9 cellular contexts compared by ENCODE assay signal in genomic region chr10:103053659-103054581, GRCh38.
DNase-seq lines count a peak whose midpoint lies in the region; ATAC-seq and TF ChIP-seq lines count a peak whose summit lies in the region.
"Had no signal": no experiment of that assay in that cellular context is flagged by ENCODE, and none has a peak within 500 bp of the region (broad histone marks: within the 10 kb centered on the region; RNA-seq: fewer than 3 reads in every experiment).

No MANE protein-coding gene starts in this region.

- no peak overlapping the region for H4K8ac ChIP-seq in trophoblast cell (ENCODE audit: low read depth, low read length)

- no peak overlapping the region for H2BK12ac ChIP-seq in trophoblast cell (ENCODE audit: low read length)

- H2BK120ac ChIP-seq in trophoblast cell (ENCODE audit: insufficient read depth, low read length, poor library complexity), result no peak overlapping the region

- H3K79me2 ChIP-seq in trophoblast cell (ENCODE audit: control insufficient read depth, insufficient read depth, low read length, poor library complexity), result no peaks in the 10 kb centered on the region

- H3K4me1 ChIP-seq in Peyer's patch, result no peaks in the 10 kb centered on the region
- H3K4me1 ChIP-seq in trophoblast cell (ENCODE audit: control insufficient read depth in 1 of 2, insufficient read depth in 2 of 2, low read length in 2 of 2), result peaks cover 0 to 2% of the 10 kb centered on the region in 2 experiments
- H3K4me1 ChIP-seq: BLaER1 had no signal

- peak overlapping the region; percentile 90 for H3K27ac Mint-ChIP-seq in activated naive CD8-positive, alpha-beta T cell

- no peak overlapping the region for H3K14ac ChIP-seq in trophoblast cell (ENCODE audit: low read length)

- H3K36me3 Mint-ChIP-seq in activated naive CD8-positive, alpha-beta T cell, result peaks cover 14% of the 10 kb centered on the region

- peak; percentile 80 for ATAC-seq in HG02973 (IDR thresholded peaks at IDR 0.05; ENCODE audit: unreplicated experiment)
- ATAC-seq in Right ventricle myocardium inferior, result peak; percentile 89

- intact Hi-C loops in Right ventricle myocardium inferior (cut with DNase I), result no loop called here

- no peaks in the 10 kb centered on the region for H3K9me3 Mint-ChIP-seq in activated naive CD8-positive, alpha-beta T cell (ENCODE audit: low read depth)

- H3K27ac ChIP-seq in Peyer's patch (peak overlapping the region in 2 of 4 donors; percentile 33 to 48), trophoblast cell (ENCODE audit: low read depth, low read length) (no peak overlapping the region)
- H3K27ac ChIP-seq: BLaER1 had no signal

- peak in 4 of 6 experiments; percentile 14 to 58 (median 46) for TF ChIP-seq CTCF in Peyer's patch (IDR thresholded peaks at IDR 0.05)

- H3K4me3 Mint-ChIP-seq in activated naive CD8-positive, alpha-beta T cell, result peak overlapping the region; percentile 87

- H3K9me3 ChIP-seq in Peyer's patch, result no peaks in the 10 kb centered on the region
- H3K9me3 ChIP-seq in trophoblast cell (ENCODE audit: insufficient read depth, low read depth, low read length), result peaks cover 1% of the 10 kb centered on the region
- H3K9me3 ChIP-seq: BLaER1 had no signal

- H3K79me1 ChIP-seq in trophoblast cell (ENCODE audit: low read length), result no peaks in the 10 kb centered on the region

- no peak overlapping the region for H3K4me2 ChIP-seq in trophoblast cell (ENCODE audit: low read length)
- H3K4me2 ChIP-seq: BLaER1 had no signal

- H4K12ac ChIP-seq in trophoblast cell (ENCODE audit: low read depth, low read length), result no peak overlapping the region

- no peak for TF ChIP-seq POLR2A in Peyer's patch (IDR thresholded peaks at IDR 0.05)

- no peak overlapping the region for H4K91ac ChIP-seq in trophoblast cell (ENCODE audit: low read depth, low read length)

- H2AK5ac ChIP-seq in trophoblast cell (ENCODE audit: low read length), result no peak overlapping the region

- H3K27me3 ChIP-seq in Peyer's patch (no peaks in the 10 kb centered on the region), trophoblast cell (ENCODE audit: insufficient read depth, low read length) (no peaks in the 10 kb centered on the region)
- H3K27me3 ChIP-seq: BLaER1 had no signal

- H3K4me3 ChIP-seq in Peyer's patch, result peak overlapping the region in 3 of 4 donors; percentile 14 to 34 (median 31)
- H3K4me3 ChIP-seq in trophoblast cell (ENCODE audit: low read depth, low read length), result no peak overlapping the region
- H3K4me3 ChIP-seq: BLaER1 had no signal

- H3K9ac ChIP-seq in trophoblast cell (ENCODE audit: low read length), result no peak overlapping the region
- H3K9ac ChIP-seq: BLaER1 had no signal

- H3K4ac ChIP-seq in trophoblast cell (ENCODE audit: low read depth, low read length), result no peak overlapping the region

- H3K18ac ChIP-seq in trophoblast cell (ENCODE audit: low read length), result no peak overlapping the region

- H3K36me3 ChIP-seq in Peyer's patch (no peaks in the 10 kb centered on the region), trophoblast cell (ENCODE audit: control insufficient read depth in 1 of 2, insufficient read depth in 2 of 2, low read length in 2 of 2) (no peaks in the 10 kb centered on the region)

- H2AFZ ChIP-seq in trophoblast cell (ENCODE audit: insufficient read depth, low read length, poor library complexity), result no peak overlapping the region

- no CpG with 5 or more reads among the region's 20 CpGs for WGBS in trophoblast cell (ENCODE audit: extremely low coverage, insufficient coverage, insufficient read length)

- no peak overlapping the region for H2BK5ac ChIP-seq in trophoblast cell (ENCODE audit: low read depth, low read length, poor library complexity)

- DNase-seq in DMS 273 (lab: John Stamatoyannopoulos, UW; ENCODE audit: unreplicated experiment) (peak; percentile 10), DMS 273 treated with DMSO at 0.1 percent for 48 hours (lab: John Stamatoyannopoulos, UW) (no peak), Peyer's patch (peak; percentile 29 to 82 (median 67)), Right ventricle myocardium inferior (ENCODE audit: missing footprints) (peak; percentile 78), trophoblast cell (peak; percentile 63 to 65), ureter (ENCODE audit: low spot score) (peak; percentile 70)

- no peaks in the 10 kb centered on the region for H3K27me3 Mint-ChIP-seq in activated naive CD8-positive, alpha-beta T cell

- peaks cover 16% of the 10 kb centered on the region for H3K4me1 Mint-ChIP-seq in activated naive CD8-positive, alpha-beta T cell (ENCODE audit: low read depth)

- H3K23ac ChIP-seq in trophoblast cell (ENCODE audit: low read length), result no peak overlapping the region
